Comparison of ENCODE assay signal across 8 cellular contexts in the genomic region with DNA sequence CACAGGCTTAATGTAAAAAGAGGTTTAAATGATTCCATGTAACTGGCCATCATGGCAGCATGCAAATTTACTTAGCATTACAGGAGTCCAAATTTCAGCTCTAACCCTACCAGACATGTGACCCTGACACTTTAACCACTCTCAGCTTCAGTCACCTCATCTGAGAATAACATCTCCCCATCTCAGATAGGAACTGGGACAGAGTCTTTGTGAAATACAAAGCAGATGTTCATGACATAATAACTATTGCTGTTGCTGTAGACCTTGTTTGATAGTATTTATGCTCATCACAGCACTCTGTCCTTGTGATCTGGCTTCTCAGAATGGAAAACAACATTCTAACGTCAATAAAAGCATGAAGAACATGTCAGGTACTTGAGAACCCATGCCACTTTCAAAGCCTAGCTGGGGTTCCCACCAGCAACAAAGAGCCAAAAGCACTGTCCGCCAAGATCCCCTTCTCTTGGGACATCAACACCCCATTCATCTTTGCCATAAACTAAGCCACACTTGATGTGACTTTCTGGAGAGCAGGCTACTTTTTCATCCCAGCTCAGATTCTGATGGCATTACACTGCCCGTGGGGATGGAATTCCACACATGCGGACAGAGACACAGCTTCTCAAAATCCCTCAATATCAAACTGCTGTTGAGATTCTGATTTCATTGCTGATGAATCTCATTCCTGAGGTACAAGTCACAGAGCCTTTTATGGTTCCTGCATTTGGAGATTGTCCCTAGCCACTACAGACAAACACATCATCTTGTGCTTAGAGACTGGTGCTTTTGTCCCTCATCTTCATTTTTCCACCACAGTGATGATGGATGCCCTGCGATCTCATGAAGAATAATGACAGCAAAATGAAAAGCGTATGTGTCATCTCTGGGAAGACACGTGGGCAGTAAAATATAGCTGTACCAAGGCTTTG.
DNase-seq lines count a peak whose midpoint lies in the region; ATAC-seq, FAIRE-seq and TF ChIP-seq lines count a peak whose summit lies in the region.

No MANE protein-coding gene starts in this region.

- H3K4me1 Mint-ChIP-seq in activated naive CD4-positive, alpha-beta T cell treated with anti-CD3 and anti-CD28 coated beads, Interleukin-2, amount 50 U/mL, for 24 hours, result peaks cover 95% of the 10 kb centered on the region
- H3K4me1 Mint-ChIP-seq in astrocyte (ENCODE audit: low read depth, unreplicated experiment), result peaks cover 76% of the 10 kb centered on the region

- H3K4me2 ChIP-seq in astrocyte (ENCODE audit: low read length), result peak overlapping the region; percentile 34

- intact Hi-C loops in ovary (cut with DNase I), result no loop called here

- peaks cover 4% of the 10 kb centered on the region for H3K36me3 Mint-ChIP-seq in activated naive CD4-positive, alpha-beta T cell treated with anti-CD3 and anti-CD28 coated beads, Interleukin-2, amount 50 U/mL, for 24 hours
- H3K36me3 Mint-ChIP-seq in astrocyte (ENCODE audit: low read depth, unreplicated experiment), result peaks cover 1% of the 10 kb centered on the region

- no peak for TF ChIP-seq CTCF in astrocyte (IDR thresholded peaks at IDR 0.05; ENCODE audit: insufficient read depth, low read depth, low read length)
- no peak for TF ChIP-seq CTCF in ovary (IDR thresholded peaks at IDR 0.05)

- 87 to 90% (median 87%) methylated on average over 7 of the region's 7 CpGs for WGBS in ovary, 3 donors

- FAIRE-seq in astrocyte (lab: Jason Lieb, UNC) (peak; percentile 95), urothelium cell line (lab: Jason Lieb, UNC) (no peak)

- ATAC-seq in HG03066 (IDR thresholded peaks at IDR 0.05; ENCODE audit: low read depth, unreplicated experiment), result peak; percentile 75

- peaks cover 13% of the 10 kb centered on the region for H3K9me3 Mint-ChIP-seq in activated naive CD4-positive, alpha-beta T cell treated with anti-CD3 and anti-CD28 coated beads, Interleukin-2, amount 50 U/mL, for 24 hours
- no peaks in the 10 kb centered on the region for H3K9me3 Mint-ChIP-seq in astrocyte (ENCODE audit: unreplicated experiment)

- TF ChIP-seq EP300 in ovary (IDR thresholded peaks at IDR 0.05), result no peak

- H2AFZ ChIP-seq in astrocyte (ENCODE audit: low read depth, low read length), result no peak overlapping the region

- H3K36me3 ChIP-seq in astrocyte (ENCODE audit: insufficient read depth, low read length) (no peaks in the 10 kb centered on the region), ovary (no peaks in the 10 kb centered on the region)

- H3K27me3 Mint-ChIP-seq in activated naive CD4-positive, alpha-beta T cell treated with anti-CD3 and anti-CD28 coated beads, Interleukin-2, amount 50 U/mL, for 24 hours, result no peaks in the 10 kb centered on the region
- no peaks in the 10 kb centered on the region for H3K27me3 Mint-ChIP-seq in astrocyte (ENCODE audit: low read depth, unreplicated experiment)

- H3K9me3 ChIP-seq in astrocyte (ENCODE audit: insufficient read depth, low read depth, low read length) (no peaks in the 10 kb centered on the region), ovary (no peaks in the 10 kb centered on the region)

- no peaks in the 10 kb centered on the region for H4K20me1 ChIP-seq in astrocyte (ENCODE audit: insufficient read depth, low read length)

- DNase-seq in activated naive CD4-positive, alpha-beta T cell treated with Interleukin-2 at 50 U/mL for 16 hours, result no peak
- DNase-seq in astrocyte (ENCODE audit: low read depth) (peak; percentile 82), urothelium cell line (ENCODE audit: low spot score) (peak; percentile 10), NOMO-1 treated with dmso at 0.1 percent for 144 hours (lab: John Stamatoyannopoulos, UW; ENCODE audit: unreplicated experiment) (no peak), ovary (no peak), COR-L47 (lab: John Stamatoyannopoulos, UW) (no peak)

- H3K27ac ChIP-seq in astrocyte (ENCODE audit: low read depth, low read length) (peak overlapping the region; percentile 29), ovary (no peak overlapping the region)

- no peak overlapping the region for H3K9ac ChIP-seq in astrocyte (ENCODE audit: low read length)

- peak overlapping the region; percentile 95 for H3K27ac Mint-ChIP-seq in activated naive CD4-positive, alpha-beta T cell treated with anti-CD3 and anti-CD28 coated beads, Interleukin-2, amount 50 U/mL, for 24 hours
- H3K27ac Mint-ChIP-seq in astrocyte (ENCODE audit: unreplicated experiment), result peak overlapping the region; percentile 98

- peaks cover 17% of the 10 kb centered on the region for H3K4me1 ChIP-seq in astrocyte (ENCODE audit: insufficient read depth, low read length)
- H3K4me1 ChIP-seq in ovary (ENCODE audit: insufficient read depth), result peaks cover 2% of the 10 kb centered on the region

- no peaks in the 10 kb centered on the region for H3K27me3 ChIP-seq in astrocyte (ENCODE audit: insufficient read depth, low read length)
- no peaks in the 10 kb centered on the region for H3K27me3 ChIP-seq in ovary

- TF ChIP-seq POLR2A in ovary (IDR thresholded peaks at IDR 0.05), result no peak

- H3K79me2 ChIP-seq in astrocyte (ENCODE audit: insufficient read depth, low read length), result no peaks in the 10 kb centered on the region

- no peak overlapping the region for H3K4me3 ChIP-seq in astrocyte (ENCODE audit: insufficient read depth, low read depth, low read length)
- no peak overlapping the region for H3K4me3 ChIP-seq in ovary

- peak overlapping the region; percentile 43 for H3K4me3 Mint-ChIP-seq in activated naive CD4-positive, alpha-beta T cell treated with anti-CD3 and anti-CD28 coated beads, Interleukin-2, amount 50 U/mL, for 24 hours
- H3K4me3 Mint-ChIP-seq in astrocyte (ENCODE audit: unreplicated experiment), result peak overlapping the region; percentile 17

Comparison
In these comparisons a context has a peak if more than half of its experiments do, and no peak if none do; other contexts are left out.
1. DNase-seq: peak in astrocyte (single experiment) and urothelium cell line (single experiment); none in activated naive CD4-positive, alpha-beta T cell treated with Interleukin-2 at 50 U/mL for 16 hours (single experiment), NOMO-1 treated with dmso at 0.1 percent for 144 hours (single experiment), ovary (0 of 5) and COR-L47 (single experiment).